Comparison of ENCODE assay signal across 24 cellular contexts in the genomic region with DNA sequence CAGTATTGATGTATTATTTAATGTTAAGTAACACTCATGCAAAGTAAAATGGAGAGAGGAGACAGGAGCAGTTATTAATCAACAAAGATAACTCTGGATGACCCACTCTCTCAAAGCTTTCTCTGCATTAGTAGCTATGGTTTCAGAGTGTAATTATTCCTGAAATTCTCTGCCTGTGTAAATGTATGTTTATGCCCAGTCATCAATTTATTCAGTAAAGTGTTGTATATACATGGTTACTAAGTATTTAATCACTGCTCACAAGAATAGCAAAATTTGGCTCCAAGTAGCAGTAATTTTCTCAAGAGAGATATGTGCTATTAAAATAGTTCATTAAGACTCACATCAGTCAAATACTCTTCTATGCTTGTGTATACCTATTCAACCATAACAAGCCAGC.
"Had no signal": no experiment of that assay in that cellular context is flagged by ENCODE, and none has a peak within 500 bp of the region (broad histone marks: within the 10 kb centered on the region; RNA-seq: fewer than 3 reads in every experiment).

No MANE protein-coding gene starts in this region.

- H3K4me3 ChIP-seq: left ventricle myocardium inferior, lung, mucosa of descending colon, ovary, right atrium auricular region, skin epidermis, stomach, testis, thyroid gland, transverse colon, upper lobe of left lung, vagina had no signal

- H3K9me3 ChIP-seq: left ventricle myocardium inferior, mucosa of descending colon, ovary, right atrium auricular region, stomach, testis, thyroid gland, transverse colon, upper lobe of left lung, vagina had no signal

- H3K4me1 ChIP-seq: left ventricle myocardium inferior, right atrium auricular region, stomach, testis, thyroid gland, transverse colon, upper lobe of left lung, vagina had no signal

- ATAC-seq: mucosa of descending colon; naive thymus-derived CD4-positive, alpha-beta T cell; natural killer cell treated with Interleukin-12 subunit alpha and Interleukin-12 subunit beta and Interleukin-15 and Interleukin-18, amount 100 ng/mL, for 72 hours; sciatic nerve; stimulated activated naive B cell treated with anti-CD40 and anti-IgM and Interleukin-4, amounts not matched to agents 10 μg/mL and 1 μg/mL and 100 μg/mL, for 72 hours; stimulated activated naive CD8-positive, alpha-beta T cell treated with anti-CD3 and anti-CD28 coated beads, Interleukin-15, Interleukin-2, amounts not matched to agents 100 U/mL and 50 U/mL, for 24 hours had no signal

- H3K27me3 ChIP-seq: ovary, right atrium auricular region, stomach, testis, thyroid gland, transverse colon, upper lobe of left lung, vagina had no signal

- H3K36me3 ChIP-seq: left ventricle myocardium inferior, ovary, right atrium auricular region, stomach, thyroid gland, transverse colon, upper lobe of left lung, vagina had no signal

- DNase-seq: immature natural killer cell; islet precursor cell; left ventricle myocardium inferior; midbrain; mucosa of descending colon; naive thymus-derived CD4-positive, alpha-beta T cell; ovary; stimulated activated CD4-positive, alpha-beta T cell treated with anti-CD3 and anti-CD28 coated beads, Interleukin-12 subunit alpha, Interleukin-12 subunit beta, amount 100 ng/mL, for 4 hours; stimulated activated CD4-positive, alpha-beta T cell treated with anti-CD3 and anti-CD28 coated beads, Interleukin-15, amount 100 ng/mL, for 24 hours; stimulated activated CD4-positive, alpha-beta T cell treated with anti-CD3 and anti-CD28 coated beads, Interleukin-2, amount 100 ng/mL, for 24 hours; stimulated activated CD4-positive, alpha-beta T cell treated with anti-CD3 and anti-CD28 coated beads, Interleukin-4, amount 100 ng/mL, for 1 hour; stimulated activated naive B cell treated with anti-CD40 and anti-IgM and Interleukin-4, amounts not matched to agents 10 μg/mL and 1 μg/mL and 100 μg/mL, for 72 hours; stimulated activated naive CD8-positive, alpha-beta T cell treated with anti-CD3 and anti-CD28 coated beads, Interleukin-15, Interleukin-2, amounts not matched to agents 100 U/mL and 50 U/mL, for 24 hours; stomach; testis; thyroid gland; transverse colon; upper lobe of left lung had no signal

- H3K27ac ChIP-seq: left ventricle myocardium inferior, ovary, right atrium auricular region, skin epidermis, stomach, testis, thyroid gland, transverse colon, upper lobe of left lung, vagina had no signal
